19 cellular contexts compared by ENCODE assay signal in genomic region chr17:3857261-3858105, GRCh38. TPM values are rescaled to one million over a fixed set of nuclear protein-coding genes. Genes with fewer than 3 reads are reported as not detected.
DNase-seq lines count a peak whose midpoint lies in the region; ATAC-seq and TF ChIP-seq lines count a peak whose summit lies in the region.
"Had no signal": no experiment of that assay in that cellular context is flagged by ENCODE, and none has a peak within 500 bp of the region (broad histone marks: within the 10 kb centered on the region; RNA-seq: fewer than 3 reads in every experiment).

No MANE protein-coding gene starts in this region.

- ATAC-seq in Panc1 (peak; percentile 30; the same call in 1 of the 2 replicates), omental fat pad (ENCODE audit: low FRiP score) (peak; percentile 40)
- peak; percentile 21 for ATAC-seq in stimulated activated effector memory CD8-positive, alpha-beta T cell treated with anti-CD3 and anti-CD28 coated beads, Interleukin-12 subunit alpha, Interleukin-12 subunit beta, amount 100 ng/mL, for 72 hours
- ATAC-seq: CD8-positive, alpha-beta T cell had no signal

- H3K4me1 ChIP-seq in Panc1 (ENCODE audit: control insufficient read depth, insufficient read depth, low read length) (no peaks in the 10 kb centered on the region), tibial nerve (peaks cover 0 to 7% (median 0%) of the 10 kb centered on the region in 4 donors)

- intact Hi-C loops in Panc1 (cut with micrococcal nuclease; ENCODE audit: unreplicated experiment): no loop called here

- POLR2A ChIA-PET in Panc1 (lab: Charles Lee): interaction anchor here (0.7 kb wide), 1 partner anchor 45 kb away, joined by 8 read pairs; no protein-coding TSS in a partner anchor

- no TSS peak for BruUV-seq in Panc1 (replicated peaks; lab: Mats Ljungman, UMichigan)

- H3K4me1 Mint-ChIP-seq in stimulated activated effector memory CD8-positive, alpha-beta T cell treated with anti-CD3 and anti-CD28 coated beads, Interleukin-12 subunit alpha, Interleukin-12 subunit beta, amount 100 ng/mL, for 72 hours: peaks cover 5% of the 10 kb centered on the region

- no peaks in the 10 kb centered on the region for H3K27me3 ChIP-seq in Panc1 (ENCODE audit: control insufficient read depth, insufficient read depth, low read length)
- H3K27me3 ChIP-seq in tibial nerve: no peaks in the 10 kb centered on the region
- H3K27me3 ChIP-seq: BLaER1 treated with 17β-estradiol and CSF1 and Interleukin-3, amounts not matched to agents 10 nM and 100 nM had no signal

- H3K4me3 Mint-ChIP-seq in stimulated activated effector memory CD8-positive, alpha-beta T cell treated with anti-CD3 and anti-CD28 coated beads, Interleukin-12 subunit alpha, Interleukin-12 subunit beta, amount 100 ng/mL, for 72 hours: no peak overlapping the region
- H3K4me3 Mint-ChIP-seq: CD8-positive, alpha-beta T cell; H9 had no signal

- no peak overlapping the region for H3K27ac Mint-ChIP-seq in stimulated activated effector memory CD8-positive, alpha-beta T cell treated with anti-CD3 and anti-CD28 coated beads, Interleukin-12 subunit alpha, Interleukin-12 subunit beta, amount 100 ng/mL, for 72 hours
- H3K27ac Mint-ChIP-seq: CD8-positive, alpha-beta T cell; H9 had no signal

- DNase-seq in Panc1 (ENCODE audit: low read depth, low spot score) (no peak), epidermal melanocyte (ENCODE audit: insufficient read length, low spot score) (peak; percentile 73), omental fat pad (ENCODE audit: low spot score) (no peak), tibial nerve (ENCODE audit: low spot score in 2 of 2) (no peak), NCI-H69 (lab: John Stamatoyannopoulos, UW) (no peak)
- no peak for DNase-seq in stimulated activated effector memory CD8-positive, alpha-beta T cell treated with anti-CD3 and anti-CD28 coated beads, Interleukin-12 subunit alpha, Interleukin-12 subunit beta, amount 100 ng/mL, for 72 hours (ENCODE audit: low spot score in 2 of 2)
- no peak for DNase-seq in activated effector memory CD4-positive, alpha-beta T cell treated with anti-CD3 and anti-CD28 coated beads, Interleukin-2, amount 50 U/mL, for 16 hours
- DNase-seq: Calu3; CD8-positive, alpha-beta T cell; H9; MV-4-11; NCI-H1417; NCI-H187 treated with DMSO at 0.1 percent for 48 hours; NCI-H2227 treated with DMSO at 0.1 percent for 48 hours; NCI-H510A treated with DMSO at 0.1 percent for 48 hours; RPMI8226; SIG-M5 had no signal

- H3K36me3 ChIP-seq in Panc1 (ENCODE audit: control insufficient read depth, insufficient read depth, low read length) (no peaks in the 10 kb centered on the region), tibial nerve (peaks cover 0 to 16% (median 0%) of the 10 kb centered on the region in 3 donors)

- CTCF ChIA-PET in Panc1 (lab: Charles Lee): no interaction called here

- H3K4me3 ChIP-seq in Panc1 (ENCODE audit: low read depth in 2 of 2, low read length in 2 of 2) (no peak overlapping the region), tibial nerve (no peak overlapping the region)
- H3K4me3 ChIP-seq: BLaER1 treated with 17β-estradiol and CSF1 and Interleukin-3, amounts not matched to agents 10 nM and 100 nM had no signal

- TF ChIP-seq CTCF in Panc1 (IDR thresholded peaks at IDR 0.05) (no peak), omental fat pad (IDR thresholded peaks at IDR 0.05) (no peak), tibial nerve (IDR thresholded peaks at IDR 0.05) (no peak)

- no peak for TF ChIP-seq EP300 in tibial nerve (IDR thresholded peaks at IDR 0.05)

- in situ Hi-C loops in Panc1 (cut with HindIII; ENCODE audit: low pct_unique_long_range_greater_than_20kb, low sequenced_read_pairs): no loop called here

- no peaks in the 10 kb centered on the region for H3K9me3 Mint-ChIP-seq in stimulated activated effector memory CD8-positive, alpha-beta T cell treated with anti-CD3 and anti-CD28 coated beads, Interleukin-12 subunit alpha, Interleukin-12 subunit beta, amount 100 ng/mL, for 72 hours
- H3K9me3 Mint-ChIP-seq: CD8-positive, alpha-beta T cell had no signal

- 74 to 77% methylated on average over 15 to 16 of the region's 16 CpGs for WGBS in tibial nerve, 2 donors

- no peak for TF ChIP-seq POLR2A in tibial nerve (IDR thresholded peaks at IDR 0.05)

- H3K9me3 ChIP-seq in Panc1 (ENCODE audit: control insufficient read depth, insufficient read depth, low read depth, low read length) (no peaks in the 10 kb centered on the region), tibial nerve (no peaks in the 10 kb centered on the region)
- H3K9me3 ChIP-seq: BLaER1 treated with 17β-estradiol and CSF1 and Interleukin-3, amounts not matched to agents 10 nM and 100 nM had no signal

- no peaks in the 10 kb centered on the region for H3K36me3 Mint-ChIP-seq in stimulated activated effector memory CD8-positive, alpha-beta T cell treated with anti-CD3 and anti-CD28 coated beads, Interleukin-12 subunit alpha, Interleukin-12 subunit beta, amount 100 ng/mL, for 72 hours

- H3K27ac ChIP-seq in Panc1 (ENCODE audit: low read length) (no peak overlapping the region), tibial nerve (no peak overlapping the region)
- H3K27ac ChIP-seq: BLaER1 treated with 17β-estradiol and CSF1 and Interleukin-3, amounts not matched to agents 10 nM and 100 nM; KMS-11 had no signal

RNA-seq across cellular contexts. Expression of gene NCBP3, which starts 11.4 kb away (rescaled TPM):
- total RNA-seq in Panc1 (2021; ENCODE audit: unreplicated experiment) (28.1 TPM), omental fat pad (10 to 100 TPM; 16.3 to 31.9 (median 23.9) TPM), tibial nerve (10 to 100 TPM; 17.3 to 31.5 (median 21.3) TPM)
- polyA plus RNA-seq in Panc1 (2012; ENCODE audit: insufficient read length): 11.9 TPM

RNA-seq across cellular contexts. Expression of gene CAMKK1, which starts 35.4 kb away (rescaled TPM):
- total RNA-seq in Panc1 (2021; ENCODE audit: unreplicated experiment) (6.7 TPM), omental fat pad (1 to 10 TPM; 4.3 to 9.9 (median 8.2) TPM), tibial nerve (10 to 100 TPM in 1 of 4 donors, 1 to 10 TPM in 3; 4.4 to 15.3 (median 7.3) TPM)
- 5.4 TPM for polyA plus RNA-seq in Panc1 (2012; ENCODE audit: insufficient read length)

RNA-seq across cellular contexts. Expression of gene ITGAE, which starts 56.5 kb away (rescaled TPM):
- 20.9 TPM for total RNA-seq in Panc1 (2021; ENCODE audit: unreplicated experiment)
- 23.0 TPM for polyA plus RNA-seq in Panc1 (2012; ENCODE audit: insufficient read length)
- 10 to 100 TPM; 17.0 to 30.7 (median 22.2) TPM for total RNA-seq in omental fat pad
- 10 to 100 TPM; 11.1 to 17.5 (median 13.4) TPM for total RNA-seq in tibial nerve

RNA-seq across cellular contexts. Expression of gene P2RX1, which starts 58.8 kb away (rescaled TPM):
- total RNA-seq in Panc1 (2021; ENCODE audit: unreplicated experiment): not detected
- polyA plus RNA-seq in Panc1 (2012; ENCODE audit: insufficient read length): not detected
- 1 to 10 TPM; 1.1 to 4.7 (median 2.7) TPM for total RNA-seq in omental fat pad
- total RNA-seq in tibial nerve: 1 to 10 TPM in 3 of 4 donors, under 1 TPM in 1; 0.87 to 8.6 (median 4.9) TPM
- total RNA-seq: Calu3, H9 had no signal
